1 cellular context compared by ENCODE assay signal in the genomic region with DNA sequence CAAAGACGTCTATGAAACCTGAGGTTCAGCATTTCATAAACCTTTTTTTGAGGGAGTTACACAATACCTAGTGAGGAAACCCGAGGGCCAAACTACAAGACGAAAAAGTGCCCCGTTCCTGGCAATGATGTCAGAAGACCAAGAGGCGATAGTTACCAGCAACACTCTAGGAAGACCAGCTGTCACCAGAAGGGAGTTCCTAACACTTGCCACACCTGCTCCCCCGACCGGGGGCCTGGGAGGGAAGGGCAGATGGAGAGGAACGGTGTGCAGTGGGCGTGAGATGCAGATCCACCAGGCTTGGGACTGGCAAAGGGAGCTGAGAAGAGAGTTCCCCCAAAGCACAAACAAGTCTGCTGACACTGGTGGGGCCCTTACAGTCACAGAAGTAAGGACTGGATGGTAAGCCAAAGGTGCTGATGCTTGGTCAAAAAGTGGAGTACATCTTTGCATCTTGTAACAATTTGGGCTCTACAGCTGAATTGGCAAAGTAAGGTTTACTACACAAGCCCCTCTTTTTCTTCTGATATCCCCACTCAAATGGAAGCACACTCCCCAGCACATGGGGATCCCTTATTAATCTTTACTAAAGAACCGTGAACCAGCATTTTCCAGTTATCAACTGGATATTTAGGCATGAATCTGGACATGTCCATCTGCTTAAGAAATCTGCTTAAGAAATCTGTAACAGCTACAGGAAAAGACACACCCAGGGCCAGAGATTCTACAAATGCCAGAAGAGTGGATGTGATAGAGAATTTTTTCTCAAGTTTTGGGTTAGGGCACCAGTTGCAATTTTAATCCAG.
TF ChIP-seq lines count a peak whose summit lies in the region.

No MANE protein-coding gene starts in this region.

TF ChIP-seq in SK-N-SH, 30 proteins besides CTCF, POLR2A, EP300 and RAD21 (continued from another document):
- TF ChIP-seq, protein P1, sequence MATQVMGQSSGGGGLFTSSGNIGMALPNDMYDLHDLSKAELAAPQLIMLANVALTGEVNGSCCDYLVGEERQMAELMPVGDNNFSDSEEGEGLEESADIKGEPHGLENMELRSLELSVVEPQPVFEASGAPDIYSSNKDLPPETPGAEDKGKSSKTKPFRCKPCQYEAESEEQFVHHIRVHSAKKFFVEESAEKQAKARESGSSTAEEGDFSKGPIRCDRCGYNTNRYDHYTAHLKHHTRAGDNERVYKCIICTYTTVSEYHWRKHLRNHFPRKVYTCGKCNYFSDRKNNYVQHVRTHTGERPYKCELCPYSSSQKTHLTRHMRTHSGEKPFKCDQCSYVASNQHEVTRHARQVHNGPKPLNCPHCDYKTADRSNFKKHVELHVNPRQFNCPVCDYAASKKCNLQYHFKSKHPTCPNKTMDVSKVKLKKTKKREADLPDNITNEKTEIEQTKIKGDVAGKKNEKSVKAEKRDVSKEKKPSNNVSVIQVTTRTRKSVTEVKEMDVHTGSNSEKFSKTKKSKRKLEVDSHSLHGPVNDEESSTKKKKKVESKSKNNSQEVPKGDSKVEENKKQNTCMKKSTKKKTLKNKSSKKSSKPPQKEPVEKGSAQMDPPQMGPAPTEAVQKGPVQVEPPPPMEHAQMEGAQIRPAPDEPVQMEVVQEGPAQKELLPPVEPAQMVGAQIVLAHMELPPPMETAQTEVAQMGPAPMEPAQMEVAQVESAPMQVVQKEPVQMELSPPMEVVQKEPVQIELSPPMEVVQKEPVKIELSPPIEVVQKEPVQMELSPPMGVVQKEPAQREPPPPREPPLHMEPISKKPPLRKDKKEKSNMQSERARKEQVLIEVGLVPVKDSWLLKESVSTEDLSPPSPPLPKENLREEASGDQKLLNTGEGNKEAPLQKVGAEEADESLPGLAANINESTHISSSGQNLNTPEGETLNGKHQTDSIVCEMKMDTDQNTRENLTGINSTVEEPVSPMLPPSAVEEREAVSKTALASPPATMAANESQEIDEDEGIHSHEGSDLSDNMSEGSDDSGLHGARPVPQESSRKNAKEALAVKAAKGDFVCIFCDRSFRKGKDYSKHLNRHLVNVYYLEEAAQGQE (IDR thresholded peaks at IDR 0.05; ENCODE audit: low read depth, low read length), result no peak
